ENCODE assay signal across 14 cellular contexts in the genomic region with DNA sequence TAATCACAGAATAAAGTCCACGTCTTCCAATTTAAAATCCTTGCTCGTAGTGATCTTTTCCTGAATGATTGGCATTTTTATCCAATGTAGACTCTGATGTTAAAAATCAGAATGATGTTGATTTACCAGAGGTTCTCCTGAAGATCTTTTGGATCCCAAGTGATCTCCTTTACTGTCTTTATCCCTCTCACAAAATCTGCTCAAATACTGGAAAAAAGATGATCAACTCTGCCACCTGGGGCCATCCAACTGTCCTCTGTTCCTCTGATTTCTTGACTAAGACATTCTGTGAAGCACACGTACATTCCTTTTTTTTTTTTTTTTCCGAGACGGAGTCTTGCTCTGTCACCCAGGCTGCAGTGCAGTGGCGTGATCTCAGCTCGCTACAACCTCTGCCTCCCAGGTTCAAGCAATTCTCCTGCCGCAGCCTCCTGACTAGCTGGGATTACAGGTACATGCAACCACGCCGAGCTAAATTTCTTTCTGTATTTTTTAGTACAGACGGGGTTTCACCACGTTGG. TPM values are rescaled to one million over a fixed set of nuclear protein-coding genes. Genes with fewer than 3 reads are reported as not detected.
DNase-seq lines count a peak whose midpoint lies in the region; ATAC-seq, FAIRE-seq and TF ChIP-seq lines count a peak whose summit lies in the region.
"Had no signal": no experiment of that assay in that cellular context is flagged by ENCODE, and none has a peak within 500 bp of the region (broad histone marks: within the 10 kb centered on the region; RNA-seq: fewer than 3 reads in every experiment).

No MANE protein-coding gene starts in this region.

- BruUV-seq in HepG2 (replicated peaks; lab: Mats Ljungman, UMichigan), result no TSS peak

- TF ChIP-seq RAD21 in HepG2 (CRISPR knock-in tag; IDR thresholded peaks at IDR 0.05), result no peak

- H3K36me3 ChIP-seq in SK-N-MC (ENCODE audit: insufficient read depth, low read length) (no peaks in the 10 kb centered on the region), upper lobe of right lung (no peaks in the 10 kb centered on the region), HepG2 (replicated peaks in 1 of 2; ENCODE audit: control insufficient read depth in 1 of 2, insufficient read depth in 2 of 2, low read length in 2 of 2) (no peaks in the 10 kb centered on the region), gastroesophageal sphincter (no peaks in the 10 kb centered on the region)

- peaks cover 23% of the 10 kb centered on the region for H3K4me1 Mint-ChIP-seq in stimulated activated naive CD8-positive, alpha-beta T cell treated with anti-CD3 and anti-CD28 coated beads, Interleukin-15, Interleukin-2, amounts not matched to agents 100 ng/mL and 50 ng/mL, for 24 hours (ENCODE audit: low read depth)

- intact Hi-C loops in upper lobe of right lung (cut with DNase I) (no loop called here), HepG2 (cut with micrococcal nuclease; ENCODE audit: unreplicated experiment) (no loop called here)

- peaks cover 27% of the 10 kb centered on the region for H3K27me3 Mint-ChIP-seq in stimulated activated naive CD8-positive, alpha-beta T cell treated with anti-CD3 and anti-CD28 coated beads, Interleukin-15, Interleukin-2, amounts not matched to agents 100 ng/mL and 50 ng/mL, for 24 hours

- no peak overlapping the region for H3K4me2 ChIP-seq in HepG2 (ENCODE audit: low read depth, low read length)

- no peaks in the 10 kb centered on the region for H4K20me1 ChIP-seq in HepG2 (ENCODE audit: insufficient read depth, low read length)

- peak overlapping the region; percentile 49 for H3K27ac Mint-ChIP-seq in stimulated activated naive CD8-positive, alpha-beta T cell treated with anti-CD3 and anti-CD28 coated beads, Interleukin-15, Interleukin-2, amounts not matched to agents 100 ng/mL and 50 ng/mL, for 24 hours
- H3K27ac Mint-ChIP-seq: CD4-positive, CD25-positive, alpha-beta regulatory T cell had no signal

- H3K4me3 Mint-ChIP-seq in stimulated activated naive CD8-positive, alpha-beta T cell treated with anti-CD3 and anti-CD28 coated beads, Interleukin-15, Interleukin-2, amounts not matched to agents 100 ng/mL and 50 ng/mL, for 24 hours, result peak overlapping the region; percentile 11

- H3K9me3 Mint-ChIP-seq in stimulated activated naive CD8-positive, alpha-beta T cell treated with anti-CD3 and anti-CD28 coated beads, Interleukin-15, Interleukin-2, amounts not matched to agents 100 ng/mL and 50 ng/mL, for 24 hours, result no peaks in the 10 kb centered on the region
- H3K9me3 Mint-ChIP-seq: central memory CD8-positive, alpha-beta T cell had no signal

- no peaks in the 10 kb centered on the region for H3K79me2 ChIP-seq in HepG2 (ENCODE audit: insufficient read depth, low read length)

- ATAC-seq in stimulated activated naive CD8-positive, alpha-beta T cell treated with anti-CD3 and anti-CD28 coated beads, Interleukin-15, Interleukin-2, amounts not matched to agents 100 U/mL and 50 U/mL, for 24 hours, result no peak
- ATAC-seq in foreskin keratinocyte (no peak), upper lobe of right lung (no peak), HepG2 (no peak), GM18511 (IDR thresholded peaks at IDR 0.05; ENCODE audit: unreplicated experiment) (no peak), gastroesophageal sphincter (no peak)

- H3K27ac ChIP-seq in SK-N-MC, result peak overlapping the region; percentile 79
- peak overlapping the region; percentile 39 for H3K27ac ChIP-seq in foreskin keratinocyte
- peak overlapping the region; percentile 61 for H3K27ac ChIP-seq in upper lobe of right lung
- no peak overlapping the region for H3K27ac ChIP-seq in HepG2 (ENCODE audit: extremely low read length, insufficient read depth, low read length)
- H3K27ac ChIP-seq in gastroesophageal sphincter, result no peak overlapping the region

- 58% methylated on average over 12 of the region's 12 CpGs for WGBS in HepG2 (ENCODE audit: low lambda C conversion rate)
- 88 to 100% methylated on average over 3 to 12 of the region's 12 CpGs for WGBS in gastroesophageal sphincter (ENCODE audit: low coverage in 1 of 2), 2 donors

- H3K4me3 ChIP-seq in SK-N-MC, result peak overlapping the region; percentile 55; the same call in 1 of the 2 replicates
- no peak overlapping the region for H3K4me3 ChIP-seq in upper lobe of right lung
- no peak overlapping the region for H3K4me3 ChIP-seq in HepG2 (replicated peaks in 1 of 3; ENCODE audit: insufficient read depth in 1 of 3, low read depth in 2 of 3, low read length in 3 of 3)
- no peak overlapping the region for H3K4me3 ChIP-seq in gastroesophageal sphincter

- H3K36me3 Mint-ChIP-seq in stimulated activated naive CD8-positive, alpha-beta T cell treated with anti-CD3 and anti-CD28 coated beads, Interleukin-15, Interleukin-2, amounts not matched to agents 100 ng/mL and 50 ng/mL, for 24 hours (ENCODE audit: low read depth), result peaks cover 5% of the 10 kb centered on the region
- H3K36me3 Mint-ChIP-seq: CD4-positive, CD25-positive, alpha-beta regulatory T cell had no signal

- in situ Hi-C loops in HepG2 (cut with HindIII; ENCODE audit: extremely low pct_ligation_motif_present, low pct_unique_long_range_greater_than_20kb), result no loop called here

- TF ChIP-seq CTCF in foreskin keratinocyte (conservative IDR thresholded peaks at IDR 0.05) (no peak), upper lobe of right lung (IDR thresholded peaks at IDR 0.05) (no peak), HepG2 (CRISPR knock-in tag; IDR thresholded peaks at IDR 0.05) (no peak), gastroesophageal sphincter (IDR thresholded peaks at IDR 0.05) (no peak)

- no peak for FAIRE-seq in HepG2 (lab: Jason Lieb, UNC)
- FAIRE-seq: H1, kidney had no signal

- H3K9me3 ChIP-seq in SK-N-MC (ENCODE audit: low read depth, low read length), result no peaks in the 10 kb centered on the region
- no peaks in the 10 kb centered on the region for H3K9me3 ChIP-seq in upper lobe of right lung
- H3K9me3 ChIP-seq in HepG2 (ENCODE audit: low read length), result no peaks in the 10 kb centered on the region
- H3K9me3 ChIP-seq in gastroesophageal sphincter, result no peaks in the 10 kb centered on the region

- H3K9ac ChIP-seq in SK-N-MC (ENCODE audit: insufficient read length) (peak overlapping the region; percentile 20), HepG2 (ENCODE audit: insufficient read depth, low read depth, low read length) (no peak overlapping the region)

- CTCF ChIA-PET in HepG2 (lab: Yijun Ruan, JAX; ENCODE audit: low intra/inter-chr PET ratio, low total read pairs), result no interaction called here

- POLR2A ChIA-PET in HepG2 (lab: Yijun Ruan, JAX), result no interaction called here

- TF ChIP-seq EP300 in HepG2 (IDR thresholded peaks at IDR 0.05; ENCODE audit: low read depth in 2 of 2, low read length in 2 of 2), result no peak
- no peak for TF ChIP-seq EP300 in HepG2 (CRISPR knock-in tag; IDR thresholded peaks at IDR 0.05; ENCODE audit: borderline replicate concordance)
- no peak for TF ChIP-seq EP300 in gastroesophageal sphincter (IDR thresholded peaks at IDR 0.05)

- no peak overlapping the region for H2AFZ ChIP-seq in HepG2 (ENCODE audit: low read length)

- TF ChIP-seq POLR2A in HepG2 (IDR thresholded peaks at IDR 0.05; ENCODE audit: insufficient read depth in 1 of 2, low read depth in 2 of 2, low read length in 2 of 2) (no peak), gastroesophageal sphincter (IDR thresholded peaks at IDR 0.05) (no peak)

- H3K27me3 ChIP-seq in foreskin keratinocyte (no peaks in the 10 kb centered on the region), upper lobe of right lung (no peaks in the 10 kb centered on the region), HepG2 (ENCODE audit: control insufficient read depth in 1 of 2, insufficient read depth in 2 of 2, low read length in 2 of 2) (no peaks in the 10 kb centered on the region; a peak in 4 of 5 replicates), gastroesophageal sphincter (no peaks in the 10 kb centered on the region)

- H3K4me1 ChIP-seq in foreskin keratinocyte (peaks cover 35% of the 10 kb centered on the region), upper lobe of right lung (peaks cover 26% of the 10 kb centered on the region), HepG2 (ENCODE audit: insufficient read depth, low read length) (peaks cover 8% of the 10 kb centered on the region; the same call in 1 of the 2 replicates), gastroesophageal sphincter (peaks cover 0 to 6% (median 0%) of the 10 kb centered on the region in 3 donors)

- no peak for DNase-seq in stimulated activated naive CD8-positive, alpha-beta T cell treated with anti-CD3 and anti-CD28 coated beads, Interleukin-15, Interleukin-2, amounts not matched to agents 100 U/mL and 50 U/mL, for 24 hours
- DNase-seq in SK-N-MC (ENCODE audit: low read depth, low spot score) (no peak), foreskin keratinocyte (no peak), upper lobe of right lung (no peak), HepG2 (ENCODE audit: low spot score) (no peak)
- DNase-seq: activated CD4-positive, CD25-positive, alpha-beta regulatory T cell treated with anti-CD3 and anti-CD28 coated beads, Interleukin-2, amount 50 U/mL, for 72 hours; CD4-positive, CD25-positive, alpha-beta regulatory T cell; kidney; stimulated activated CD4-positive, alpha-beta T cell treated with anti-CD3 and anti-CD28 coated beads, Interleukin-1b, Interleukin-23, amount 100 ng/mL, for 48 hours had no signal

RNA-seq across cellular contexts. Expression of a gene that starts 18.0 kb away (rescaled TPM):
- total RNA-seq in foreskin keratinocyte (0.41 and 0.53 TPM in 2 replicates), upper lobe of right lung (18.6 TPM), HepG2 (2016; rRNA removed; fragmentation: Illumina TruSeq; extraction: Trizol) (0.07 TPM in 1 of 2 replicates, not detected in the other), gastroesophageal sphincter (1 to 10 TPM; 1.8 to 9.1 (median 6.8) TPM)
- polyA plus RNA-seq in foreskin keratinocyte (0.22 and 0.42 TPM in 2 replicates), HepG2 (2011; rRNA removed) (not detected in 2 replicates)
- not detected in 2 replicates for total RNA-seq in HepG2 (2016; cell fraction: cytosol; rRNA removed; fragmentation: Illumina TruSeq; extraction: Trizol; ENCODE audit: low read depth)
- not detected in 2 replicates for total RNA-seq in HepG2 (2016; cell fraction: insoluble cytoplasmic fraction; rRNA removed; fragmentation: Illumina TruSeq; extraction: Trizol)
- total RNA-seq in HepG2 (2016; cell fraction: membrane; rRNA removed; fragmentation: Illumina TruSeq; extraction: Trizol), result not detected in 2 replicates
- not detected in 2 replicates for total RNA-seq in HepG2 (2016; cell fraction: nucleus; rRNA removed; fragmentation: Illumina TruSeq; extraction: Trizol)
- not detected in 2 replicates for polyA plus RNA-seq in HepG2 (2011; cell fraction: cytosol; rRNA removed)
- not detected in 2 replicates for polyA plus RNA-seq in HepG2 (2011; cell fraction: nucleus; rRNA removed)
- polyA plus RNA-seq in HepG2 (2012), result not detected in 2 replicates
- not detected in 2 replicates for polyA plus RNA-seq in HepG2 (2016; cell fraction: cytosol; fragmentation: Illumina TruSeq; extraction: Trizol; ENCODE audit: low read depth)
- not detected in 2 replicates for polyA plus RNA-seq in HepG2 (2016; cell fraction: insoluble cytoplasmic fraction; fragmentation: Illumina TruSeq; extraction: Trizol; ENCODE audit: low read depth)
- not detected in 2 replicates for polyA plus RNA-seq in HepG2 (2016; cell fraction: membrane; fragmentation: Illumina TruSeq; extraction: Trizol; ENCODE audit: low read depth)
- polyA plus RNA-seq in HepG2 (2016; cell fraction: nucleus; fragmentation: Illumina TruSeq; extraction: Trizol; ENCODE audit: insufficient read depth, low read depth), result not detected in 2 replicates
- 0.07 TPM in 1 of 2 replicates, not detected in the other for polyA minus RNA-seq in HepG2 (2011; rRNA and poly(A)+ RNA removed; ENCODE audit: low replicate concordance)
- not detected in 2 replicates for polyA minus RNA-seq in HepG2 (2011; cell fraction: cytosol; rRNA and poly(A)+ RNA removed)
- not detected in 2 replicates for polyA minus RNA-seq in HepG2 (2011; cell fraction: nucleus; rRNA and poly(A)+ RNA removed)
- polyA plus RNA-seq: CD4-positive, CD25-positive, alpha-beta regulatory T cell had no signal

Comparison
In these comparisons a context has a peak if more than half of its experiments do, and no peak if none do; other contexts are left out.
1. H3K27ac ChIP-seq: peak in SK-N-MC (single experiment), foreskin keratinocyte (single experiment) and upper lobe of right lung (single experiment); none in HepG2 (single experiment) and gastroesophageal sphincter (0 of 4).